ENCODE assay signal across 20 cellular contexts in genomic region chr5:172531704-172532026, GRCh38.
"Had no signal": no experiment of that assay in that cellular context is flagged by ENCODE, and none has a peak within 500 bp of the region (broad histone marks: within the 10 kb centered on the region; RNA-seq: fewer than 3 reads in every experiment).

No MANE protein-coding gene starts in this region.

- H3K4me3 ChIP-seq: adrenal gland, breast epithelium, tibial artery, uterus had no signal

- DNase-seq: activated CD8-positive, alpha-beta T cell treated with anti-CD3 and anti-CD28 coated beads for 36 hours; activated gamma-delta T cell; dermis blood vessel endothelial cell; effector memory CD8-positive, alpha-beta T cell; hypothalamus; islet precursor cell; left colon; midbrain; nucleus accumbens; posterior cingulate gyrus; retina; stimulated activated naive CD8-positive, alpha-beta T cell treated with anti-CD3 and anti-CD28 coated beads, Interleukin-15, Interleukin-2, amounts not matched to agents 100 U/mL and 50 U/mL, for 24 hours; substantia nigra; T-helper 2 cell; tibial artery; uterus had no signal

- H3K27ac ChIP-seq: adrenal gland, breast epithelium, tibial artery, uterus, VCaP had no signal

- H3K4me1 ChIP-seq: uterus had no signal

- H3K27me3 ChIP-seq: adrenal gland, breast epithelium, tibial artery, uterus had no signal

- H3K36me3 ChIP-seq: adrenal gland, breast epithelium, tibial artery, uterus had no signal

- FAIRE-seq: astrocyte had no signal

- H3K9me3 ChIP-seq: adrenal gland, breast epithelium, tibial artery, uterus had no signal
